In genomic region chr2:27752551-27753237, GRCh38 we compare ENCODE assay signal across 8 cellular contexts. TPM values are rescaled to one million over a fixed set of nuclear protein-coding genes. Genes with fewer than 3 reads are reported as not detected.
DNase-seq lines count a peak whose midpoint lies in the region; ATAC-seq and TF ChIP-seq lines count a peak whose summit lies in the region.
"Had no signal": no experiment of that assay in that cellular context is flagged by ENCODE, and none has a peak within 500 bp of the region (broad histone marks: within the 10 kb centered on the region; RNA-seq: fewer than 3 reads in every experiment).

No MANE protein-coding gene starts in this region.

- DNase-seq in NCI-H146 (lab: John Stamatoyannopoulos, UW), result peak; percentile 96
- DNase-seq in SHP77 treated with DMSO at 0.1 percent for 48 hours (lab: John Stamatoyannopoulos, UW), result peak; percentile 76
- peak; percentile 89 for DNase-seq in islet precursor cell
- peak; percentile 29 for DNase-seq in transverse colon
- DNase-seq in foreskin fibroblast, result no peak
- DNase-seq: effector memory CD4-positive, alpha-beta T cell had no signal

- no peak for TF ChIP-seq EP300 in transverse colon (IDR thresholded peaks at IDR 0.05; ENCODE audit: low read depth)

- H3K4me1 ChIP-seq in transverse colon, result no peaks in the 10 kb centered on the region

- ATAC-seq in HG03432 (IDR thresholded peaks at IDR 0.05; ENCODE audit: unreplicated experiment), result no peak
- ATAC-seq in HG02759 (IDR thresholded peaks at IDR 0.05; ENCODE audit: unreplicated experiment), result no peak

- no peak for TF ChIP-seq POLR2A in transverse colon (IDR thresholded peaks at IDR 0.05)

- intact Hi-C loops in transverse colon (cut with DNase I; ENCODE audit: low total_unique reads), result no loop called here

- peak overlapping the region in 2 of 4 donors; percentile 35 to 41 for H3K27ac ChIP-seq in transverse colon

- in situ Hi-C loops in transverse colon (cut with MboI; ENCODE audit: low pct_ligation_motif_present in 1 of 4, low pct_unique_long_range_greater_than_20kb in 1 of 4, low sequenced_read_pairs in 3 of 4), result loop anchor here in 2 of 4 donors (25.0 kb wide), 1 partner anchor 660 kb away; no protein-coding TSS in a partner anchor

- WGBS in transverse colon (ENCODE audit: low coverage in 1 of 2), 2 donors, result 46% methylated on average over 16 of the region's 16 CpGs; no CpG with 5 or more reads in 1 of the 2 donors

- H3K4me3 ChIP-seq in transverse colon, result peak overlapping the region in 1 of 4 donors; percentile 34
- H3K4me3 ChIP-seq in foreskin fibroblast (ENCODE audit: low read depth in 1 of 2, low read length in 2 of 2), result no peak overlapping the region

- H3K27me3 ChIP-seq in transverse colon, result no peaks in the 10 kb centered on the region

- H3K9me3 ChIP-seq in transverse colon, result no peaks in the 10 kb centered on the region

- H3K36me3 ChIP-seq in transverse colon, result no peaks in the 10 kb centered on the region

- TF ChIP-seq CTCF in transverse colon (IDR thresholded peaks at IDR 0.05) (no peak), foreskin fibroblast (IDR thresholded peaks at IDR 0.05; ENCODE audit: low read depth, low read length) (no peak)

RNA-seq across cellular contexts. Expression of gene MRPL33, which starts 18.8 kb away (rescaled TPM):
- total RNA-seq in transverse colon, result 10 to 100 TPM in 3 of 4 donors, 1 to 10 TPM in 1; 7.2 to 89.4 (median 45.7) TPM

Comparison
In these comparisons a context has a peak if more than half of its experiments do, and no peak if none do; other contexts are left out.
1. DNase-seq: peak in NCI-H146 (single experiment), SHP77 treated with DMSO at 0.1 percent for 48 hours (single experiment), islet precursor cell (single experiment) and transverse colon (single experiment); none in foreskin fibroblast (0 of 2).